ENCODE assay signal across 1 cellular context in the genomic region with DNA sequence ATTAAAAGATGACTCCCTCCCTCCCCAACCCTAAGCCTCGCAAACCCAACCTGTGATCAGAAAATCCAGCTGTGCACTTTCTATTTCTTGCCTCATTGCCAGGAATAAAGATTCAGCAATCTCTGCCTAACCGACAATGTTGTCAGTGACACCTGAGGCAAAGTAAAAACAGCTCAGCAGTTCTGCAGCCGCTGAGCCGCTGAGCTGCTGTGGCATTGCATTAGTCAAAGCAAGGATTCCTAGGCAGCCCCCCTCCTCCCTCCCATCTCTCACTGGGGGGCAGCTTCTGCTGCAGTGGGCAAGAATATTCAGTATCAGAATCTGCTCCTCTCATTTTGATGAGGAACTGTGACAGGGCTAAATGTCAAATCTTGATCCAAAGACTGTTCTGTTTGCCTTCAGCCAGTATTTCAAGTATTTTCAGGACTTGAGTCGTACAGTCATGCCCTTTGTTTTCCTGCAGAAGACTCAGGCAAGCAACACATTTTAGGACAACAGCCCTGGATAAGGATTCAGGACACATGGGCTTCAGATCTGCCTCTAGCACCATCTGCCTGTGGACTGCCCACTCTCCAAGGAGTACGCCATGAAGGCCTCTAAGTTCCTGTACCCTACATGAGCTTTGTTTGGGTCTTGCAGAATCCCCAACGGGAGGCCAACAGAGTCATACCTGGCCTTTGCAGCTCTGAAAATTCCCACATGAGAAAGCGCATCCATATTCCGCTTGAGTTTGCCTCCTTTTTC.
TF ChIP-seq lines count a peak whose summit lies in the region.

No MANE protein-coding gene starts in this region.

TF ChIP-seq in WTC11, 78 proteins besides CTCF, POLR2A, EP300 and RAD21 (continued from another document):
- TF ChIP-seq, protein P1, sequence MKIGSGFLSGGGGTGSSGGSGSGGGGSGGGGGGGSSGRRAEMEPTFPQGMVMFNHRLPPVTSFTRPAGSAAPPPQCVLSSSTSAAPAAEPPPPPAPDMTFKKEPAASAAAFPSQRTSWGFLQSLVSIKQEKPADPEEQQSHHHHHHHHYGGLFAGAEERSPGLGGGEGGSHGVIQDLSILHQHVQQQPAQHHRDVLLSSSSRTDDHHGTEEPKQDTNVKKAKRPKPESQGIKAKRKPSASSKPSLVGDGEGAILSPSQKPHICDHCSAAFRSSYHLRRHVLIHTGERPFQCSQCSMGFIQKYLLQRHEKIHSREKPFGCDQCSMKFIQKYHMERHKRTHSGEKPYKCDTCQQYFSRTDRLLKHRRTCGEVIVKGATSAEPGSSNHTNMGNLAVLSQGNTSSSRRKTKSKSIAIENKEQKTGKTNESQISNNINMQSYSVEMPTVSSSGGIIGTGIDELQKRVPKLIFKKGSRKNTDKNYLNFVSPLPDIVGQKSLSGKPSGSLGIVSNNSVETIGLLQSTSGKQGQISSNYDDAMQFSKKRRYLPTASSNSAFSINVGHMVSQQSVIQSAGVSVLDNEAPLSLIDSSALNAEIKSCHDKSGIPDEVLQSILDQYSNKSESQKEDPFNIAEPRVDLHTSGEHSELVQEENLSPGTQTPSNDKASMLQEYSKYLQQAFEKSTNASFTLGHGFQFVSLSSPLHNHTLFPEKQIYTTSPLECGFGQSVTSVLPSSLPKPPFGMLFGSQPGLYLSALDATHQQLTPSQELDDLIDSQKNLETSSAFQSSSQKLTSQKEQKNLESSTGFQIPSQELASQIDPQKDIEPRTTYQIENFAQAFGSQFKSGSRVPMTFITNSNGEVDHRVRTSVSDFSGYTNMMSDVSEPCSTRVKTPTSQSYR (CRISPR knock-in tag; IDR thresholded peaks at IDR 0.05), result no peak
- TF ChIP-seq JUN (CRISPR knock-in tag; IDR thresholded peaks at IDR 0.05) (no peak), RORB (CRISPR knock-in tag; IDR thresholded peaks at IDR 0.05) (no peak)
- TF ChIP-seq, protein P2, sequence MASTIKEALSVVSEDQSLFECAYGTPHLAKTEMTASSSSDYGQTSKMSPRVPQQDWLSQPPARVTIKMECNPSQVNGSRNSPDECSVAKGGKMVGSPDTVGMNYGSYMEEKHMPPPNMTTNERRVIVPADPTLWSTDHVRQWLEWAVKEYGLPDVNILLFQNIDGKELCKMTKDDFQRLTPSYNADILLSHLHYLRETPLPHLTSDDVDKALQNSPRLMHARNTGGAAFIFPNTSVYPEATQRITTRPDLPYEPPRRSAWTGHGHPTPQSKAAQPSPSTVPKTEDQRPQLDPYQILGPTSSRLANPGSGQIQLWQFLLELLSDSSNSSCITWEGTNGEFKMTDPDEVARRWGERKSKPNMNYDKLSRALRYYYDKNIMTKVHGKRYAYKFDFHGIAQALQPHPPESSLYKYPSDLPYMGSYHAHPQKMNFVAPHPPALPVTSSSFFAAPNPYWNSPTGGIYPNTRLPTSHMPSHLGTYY (CRISPR knock-in tag; IDR thresholded peaks at IDR 0.05), result no peak
- TF ChIP-seq, protein P3, sequence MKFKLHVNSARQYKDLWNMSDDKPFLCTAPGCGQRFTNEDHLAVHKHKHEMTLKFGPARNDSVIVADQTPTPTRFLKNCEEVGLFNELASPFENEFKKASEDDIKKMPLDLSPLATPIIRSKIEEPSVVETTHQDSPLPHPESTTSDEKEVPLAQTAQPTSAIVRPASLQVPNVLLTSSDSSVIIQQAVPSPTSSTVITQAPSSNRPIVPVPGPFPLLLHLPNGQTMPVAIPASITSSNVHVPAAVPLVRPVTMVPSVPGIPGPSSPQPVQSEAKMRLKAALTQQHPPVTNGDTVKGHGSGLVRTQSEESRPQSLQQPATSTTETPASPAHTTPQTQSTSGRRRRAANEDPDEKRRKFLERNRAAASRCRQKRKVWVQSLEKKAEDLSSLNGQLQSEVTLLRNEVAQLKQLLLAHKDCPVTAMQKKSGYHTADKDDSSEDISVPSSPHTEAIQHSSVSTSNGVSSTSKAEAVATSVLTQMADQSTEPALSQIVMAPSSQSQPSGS (CRISPR knock-in tag; IDR thresholded peaks at IDR 0.05; ENCODE audit: borderline replicate concordance, low read depth), result no peak
- TF ChIP-seq, protein P4, sequence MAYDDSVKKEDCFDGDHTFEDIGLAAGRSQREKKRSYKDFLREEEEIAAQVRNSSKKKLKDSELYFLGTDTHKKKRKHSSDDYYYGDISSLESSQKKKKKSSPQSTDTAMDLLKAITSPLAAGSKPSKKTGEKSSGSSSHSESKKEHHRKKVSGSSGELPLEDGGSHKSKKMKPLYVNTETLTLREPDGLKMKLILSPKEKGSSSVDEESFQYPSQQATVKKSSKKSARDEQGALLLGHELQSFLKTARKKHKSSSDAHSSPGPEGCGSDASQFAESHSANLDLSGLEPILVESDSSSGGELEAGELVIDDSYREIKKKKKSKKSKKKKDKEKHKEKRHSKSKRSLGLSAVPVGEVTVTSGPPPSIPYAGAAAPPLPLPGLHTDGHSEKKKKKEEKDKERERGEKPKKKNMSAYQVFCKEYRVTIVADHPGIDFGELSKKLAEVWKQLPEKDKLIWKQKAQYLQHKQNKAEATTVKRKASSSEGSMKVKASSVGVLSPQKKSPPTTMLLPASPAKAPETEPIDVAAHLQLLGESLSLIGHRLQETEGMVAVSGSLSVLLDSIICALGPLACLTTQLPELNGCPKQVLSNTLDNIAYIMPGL (CRISPR knock-in tag; IDR thresholded peaks at IDR 0.05), result no peak
- TF ChIP-seq, protein P5, sequence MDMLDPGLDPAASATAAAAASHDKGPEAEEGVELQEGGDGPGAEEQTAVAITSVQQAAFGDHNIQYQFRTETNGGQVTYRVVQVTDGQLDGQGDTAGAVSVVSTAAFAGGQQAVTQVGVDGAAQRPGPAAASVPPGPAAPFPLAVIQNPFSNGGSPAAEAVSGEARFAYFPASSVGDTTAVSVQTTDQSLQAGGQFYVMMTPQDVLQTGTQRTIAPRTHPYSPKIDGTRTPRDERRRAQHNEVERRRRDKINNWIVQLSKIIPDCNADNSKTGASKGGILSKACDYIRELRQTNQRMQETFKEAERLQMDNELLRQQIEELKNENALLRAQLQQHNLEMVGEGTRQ (CRISPR knock-in tag; IDR thresholded peaks at IDR 0.05), result no peak
- TF ChIP-seq, protein P6, sequence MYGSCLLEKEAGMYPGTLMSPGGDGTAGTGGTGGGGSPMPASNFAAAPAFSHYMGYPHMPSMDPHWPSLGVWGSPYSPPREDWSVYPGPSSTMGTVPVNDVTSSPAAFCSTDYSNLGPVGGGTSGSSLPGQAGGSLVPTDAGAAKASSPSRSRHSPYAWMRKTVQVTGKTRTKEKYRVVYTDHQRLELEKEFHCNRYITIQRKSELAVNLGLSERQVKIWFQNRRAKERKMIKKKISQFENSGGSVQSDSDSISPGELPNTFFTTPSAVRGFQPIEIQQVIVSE (CRISPR knock-in tag; IDR thresholded peaks at IDR 0.05; ENCODE audit: borderline replicate concordance), result no peak
- TF ChIP-seq, protein P7, sequence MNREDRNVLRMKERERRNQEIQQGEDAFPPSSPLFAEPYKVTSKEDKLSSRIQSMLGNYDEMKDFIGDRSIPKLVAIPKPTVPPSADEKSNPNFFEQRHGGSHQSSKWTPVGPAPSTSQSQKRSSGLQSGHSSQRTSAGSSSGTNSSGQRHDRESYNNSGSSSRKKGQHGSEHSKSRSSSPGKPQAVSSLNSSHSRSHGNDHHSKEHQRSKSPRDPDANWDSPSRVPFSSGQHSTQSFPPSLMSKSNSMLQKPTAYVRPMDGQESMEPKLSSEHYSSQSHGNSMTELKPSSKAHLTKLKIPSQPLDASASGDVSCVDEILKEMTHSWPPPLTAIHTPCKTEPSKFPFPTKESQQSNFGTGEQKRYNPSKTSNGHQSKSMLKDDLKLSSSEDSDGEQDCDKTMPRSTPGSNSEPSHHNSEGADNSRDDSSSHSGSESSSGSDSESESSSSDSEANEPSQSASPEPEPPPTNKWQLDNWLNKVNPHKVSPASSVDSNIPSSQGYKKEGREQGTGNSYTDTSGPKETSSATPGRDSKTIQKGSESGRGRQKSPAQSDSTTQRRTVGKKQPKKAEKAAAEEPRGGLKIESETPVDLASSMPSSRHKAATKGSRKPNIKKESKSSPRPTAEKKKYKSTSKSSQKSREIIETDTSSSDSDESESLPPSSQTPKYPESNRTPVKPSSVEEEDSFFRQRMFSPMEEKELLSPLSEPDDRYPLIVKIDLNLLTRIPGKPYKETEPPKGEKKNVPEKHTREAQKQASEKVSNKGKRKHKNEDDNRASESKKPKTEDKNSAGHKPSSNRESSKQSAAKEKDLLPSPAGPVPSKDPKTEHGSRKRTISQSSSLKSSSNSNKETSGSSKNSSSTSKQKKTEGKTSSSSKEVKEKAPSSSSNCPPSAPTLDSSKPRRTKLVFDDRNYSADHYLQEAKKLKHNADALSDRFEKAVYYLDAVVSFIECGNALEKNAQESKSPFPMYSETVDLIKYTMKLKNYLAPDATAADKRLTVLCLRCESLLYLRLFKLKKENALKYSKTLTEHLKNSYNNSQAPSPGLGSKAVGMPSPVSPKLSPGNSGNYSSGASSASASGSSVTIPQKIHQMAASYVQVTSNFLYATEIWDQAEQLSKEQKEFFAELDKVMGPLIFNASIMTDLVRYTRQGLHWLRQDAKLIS (CRISPR knock-in tag; IDR thresholded peaks at IDR 0.05; ENCODE audit: borderline replicate concordance), result no peak
